Comparison of ENCODE assay signal across 8 cellular contexts in genomic region chr20:35146922-35147574, GRCh38. TPM values are rescaled to one million over a fixed set of nuclear protein-coding genes. Genes with fewer than 3 reads are reported as not detected.
DNase-seq lines count a peak whose midpoint lies in the region; ATAC-seq and TF ChIP-seq lines count a peak whose summit lies in the region.

Gene EDEM2, minus strand, starts transcription at chr20:35147336. Its CDS starts 78 bp downstream, at chr20:35147258.

- peak within 1 kb of the TSS; percentile 64 for H3K9ac ChIP-seq in muscle layer of colon (ENCODE audit: low read length)

- TF ChIP-seq POLR2A in Peyer's patch (IDR thresholded peaks at IDR 0.05) = peak; percentile 67 to 72

- H3K9me3 ChIP-seq in KOPT-K1 (ENCODE audit: insufficient read depth, low read length, poor library complexity, severe bottlenecking) = no peaks in the 10 kb centered on the region
- no peaks in the 10 kb centered on the region for H3K9me3 ChIP-seq in Peyer's patch
- H3K9me3 ChIP-seq in muscle layer of colon (ENCODE audit: low read length) = no peaks in the 10 kb centered on the region

- ATAC-seq in GM21737 (IDR thresholded peaks at IDR 0.05; ENCODE audit: unreplicated experiment) = peak; percentile 71
- ATAC-seq in activated T-cell treated with anti-CD3 and anti-CD28 coated beads, Interleukin-2, amount 50 U/mL, for 4 hours = peak; percentile 92 to 95
- ATAC-seq in esophagus mucosa = peak; percentile 90

- H3K4me1 ChIP-seq in Peyer's patch (peaks cover 0 to 24% (median 8%) of the 10 kb centered on the region in 4 donors), muscle layer of colon (ENCODE audit: insufficient read depth, low read length) (peaks cover 23% of the 10 kb centered on the region)

- TF ChIP-seq CTCF in Peyer's patch (IDR thresholded peaks at IDR 0.05) = no peak

- H3K4me1 Mint-ChIP-seq in activated T-cell treated with anti-CD3 and anti-CD28 coated beads, Interleukin-2, amount 50 U/mL, for 4 hours (ENCODE audit: low read depth) = peaks cover 31% of the 10 kb centered on the region

- H3K27me3 ChIP-seq in Peyer's patch = no peaks in the 10 kb centered on the region
- H3K27me3 ChIP-seq in muscle layer of colon (ENCODE audit: control insufficient read depth in 1 of 2, insufficient read depth in 2 of 2, low read length in 2 of 2) = no peaks in the 10 kb centered on the region

- H3K4me3 ChIP-seq in Peyer's patch (peak within 1 kb of the TSS; percentile 69 to 85 (median 78)), muscle layer of colon (ENCODE audit: low read depth in 1 of 2, low read length in 2 of 2) (peak within 1 kb of the TSS; percentile 60 to 87)

- DNase-seq in DMS153 (lab: John Stamatoyannopoulos, UW) = peak; percentile 89
- DNase-seq in Peyer's patch = peak; percentile 86 to 97 (median 94)
- peak; percentile 90 for DNase-seq in activated T-cell treated with anti-CD3 and anti-CD28 coated beads, Interleukin-2, amount 50 U/mL, for 4 hours
- peak; percentile 82 to 84 for DNase-seq in stimulated activated CD8-positive, alpha-beta memory T cell treated with anti-CD3 and anti-CD28 coated beads, Interleukin-7, amount 100 ng/mL, for 1 hour (ENCODE audit: low read depth in 2 of 2)

- H3K36me3 ChIP-seq in KOPT-K1 (ENCODE audit: insufficient read depth, low read length) = peaks cover 27% of the 10 kb centered on the region
- peaks cover 0 to 27% (median 0%) of the 10 kb centered on the region in 3 donors for H3K36me3 ChIP-seq in Peyer's patch
- no peaks in the 10 kb centered on the region for H3K36me3 ChIP-seq in muscle layer of colon (ENCODE audit: insufficient read depth, low read length)

- H3K27ac ChIP-seq in KOPT-K1 (ENCODE audit: low read depth, low read length, poor library complexity, severe bottlenecking) = peak within 1 kb of the TSS; percentile 67
- H3K27ac ChIP-seq in Peyer's patch = peak within 1 kb of the TSS; percentile 81 to 94 (median 86)
- H3K27ac ChIP-seq in muscle layer of colon (ENCODE audit: low read depth, low read length) = peak within 1 kb of the TSS; percentile 83

- H3K36me3 Mint-ChIP-seq in activated T-cell treated with anti-CD3 and anti-CD28 coated beads, Interleukin-2, amount 50 U/mL, for 4 hours (ENCODE audit: insufficient read depth) = peaks cover 7% of the 10 kb centered on the region

- H3K4me3 Mint-ChIP-seq in activated T-cell treated with anti-CD3 and anti-CD28 coated beads, Interleukin-2, amount 50 U/mL, for 4 hours = peak within 1 kb of the TSS; percentile 98

- H3K9me3 Mint-ChIP-seq in activated T-cell treated with anti-CD3 and anti-CD28 coated beads, Interleukin-2, amount 50 U/mL, for 4 hours = no peaks in the 10 kb centered on the region

- H3K27me3 Mint-ChIP-seq in activated T-cell treated with anti-CD3 and anti-CD28 coated beads, Interleukin-2, amount 50 U/mL, for 4 hours (ENCODE audit: low read depth) = no peaks in the 10 kb centered on the region

RNA-seq across cellular contexts. Expression of gene EDEM2, which starts in this region (rescaled TPM):
- total RNA-seq in Peyer's patch (10 to 100 TPM; 18.2 to 38.3 (median 33.8) TPM), esophagus mucosa (13.7 TPM)
- total RNA-seq in activated T-cell treated with anti-CD3 and anti-CD28 coated beads, Interleukin-2, amount 50 U/mL, for 4 hours = 10 to 100 TPM; 14.0 to 16.9 (median 16.7) TPM

Comparison
In these comparisons a context has a peak if more than half of its experiments do, and no peak if none do; other contexts are left out.
1. Peak in every context shown above with its lines: DNase-seq, ATAC-seq, H3K4me3 ChIP-seq and H3K27ac ChIP-seq.